In the genomic region with DNA sequence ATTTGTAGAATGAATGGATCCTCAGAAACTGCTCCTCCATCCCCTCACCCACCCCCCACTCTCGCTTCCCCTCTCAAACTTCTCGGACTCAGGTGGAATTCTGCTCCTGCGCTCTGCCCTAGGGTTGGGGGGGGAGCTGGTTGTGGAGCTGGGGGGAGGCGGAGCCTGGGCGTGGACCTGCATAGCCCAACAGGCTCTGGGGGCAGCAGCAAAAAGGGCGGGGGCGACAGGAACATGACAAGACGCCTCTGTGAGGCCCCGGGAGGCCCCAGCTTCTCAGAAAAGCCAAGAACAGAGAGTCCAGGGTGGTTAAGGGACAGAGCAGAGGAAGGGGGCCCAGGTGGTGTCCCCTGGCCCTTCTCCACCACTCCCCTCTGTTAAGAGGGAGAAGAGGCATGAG, we compare ENCODE assay signal across 6 cellular contexts. TPM values are rescaled to one million over a fixed set of nuclear protein-coding genes. Genes with fewer than 3 reads are reported as not detected.
DNase-seq lines count a peak whose midpoint lies in the region; FAIRE-seq and TF ChIP-seq lines count a peak whose summit lies in the region.

No MANE protein-coding gene starts in this region.

- intact Hi-C loops in ascending aorta (cut with DNase I): no loop called here

- H3K9me3 ChIP-seq in ascending aorta (no peaks in the 10 kb centered on the region), osteoblast (ENCODE audit: low read depth, low read length) (no peaks in the 10 kb centered on the region)

- H3K36me3 ChIP-seq in ascending aorta: peaks cover 13 to 14% of the 10 kb centered on the region in 2 donors
- peaks cover 12% of the 10 kb centered on the region for H3K36me3 ChIP-seq in osteoblast (ENCODE audit: insufficient read depth, low read length)

- no peaks in the 10 kb centered on the region for H3K27me3 ChIP-seq in ascending aorta
- no peaks in the 10 kb centered on the region for H3K27me3 ChIP-seq in osteoblast (ENCODE audit: insufficient read depth, low read length)

- H3K27ac ChIP-seq in ascending aorta (peak overlapping the region; percentile 74 to 83), osteoblast (ENCODE audit: low read depth, low read length) (peak overlapping the region; percentile 37)

- H3K4me1 ChIP-seq in ascending aorta (peaks cover 24 to 40% of the 10 kb centered on the region in 2 donors), osteoblast (ENCODE audit: insufficient read depth, low read length) (peaks cover 24% of the 10 kb centered on the region)

- H2AFZ ChIP-seq in osteoblast (ENCODE audit: low read length): no peak overlapping the region

- peak overlapping the region; percentile 84 for H3K4me2 ChIP-seq in osteoblast (ENCODE audit: insufficient read depth, low read length)

- no peak for DNase-seq in GM12864 (ENCODE audit: low read depth)
- no peak for DNase-seq in ascending aorta (ENCODE audit: low spot score in 2 of 2)
- DNase-seq in osteoblast (ENCODE audit: insufficient read length, low spot score, missing footprints): peak; percentile 54
- DNase-seq in H54 (ENCODE audit: insufficient read length, low spot score): no peak
- no peak for DNase-seq in frontal cortex (ENCODE audit: low spot score in 2 of 2)
- no peak for DNase-seq in SW 1271 (lab: John Stamatoyannopoulos, UW)

- TF ChIP-seq POLR2A in H54 (IDR thresholded peaks at IDR 0.05; ENCODE audit: low read depth, low read length): no peak

- FAIRE-seq in H54 (lab: Jason Lieb, UNC): no peak
- FAIRE-seq in frontal cortex (lab: Jason Lieb, UNC): no peak

- H3K4me3 ChIP-seq in GM12864 (ENCODE audit: low read depth, low read length) (peak overlapping the region; percentile 70), ascending aorta (peak overlapping the region; percentile 90 to 92), osteoblast (ENCODE audit: insufficient read depth, low read length) (peak overlapping the region; percentile 50)

- TF ChIP-seq CTCF in GM12864 (IDR thresholded peaks at IDR 0.05; ENCODE audit: low read depth, low read length, missing control alignments) (no peak), ascending aorta (IDR thresholded peaks at IDR 0.05) (no peak), osteoblast (IDR thresholded peaks at IDR 0.05; ENCODE audit: extremely low read depth, low read depth, low read length) (no peak)

- peaks cover 34% of the 10 kb centered on the region for H4K20me1 ChIP-seq in osteoblast (ENCODE audit: insufficient read depth, low read length)

- H3K79me2 ChIP-seq in osteoblast (ENCODE audit: insufficient read depth, low read length): peaks cover 58% of the 10 kb centered on the region

RNA-seq across cellular contexts. Expression of a gene that starts 3.5 kb away (rescaled TPM):
- 68.2 TPM for total RNA-seq in ascending aorta
- 18.5 and 19.4 TPM in 2 replicates for total RNA-seq in osteoblast
- 7.3 TPM for total RNA-seq in frontal cortex

RNA-seq across cellular contexts. Expression of a gene that starts 8.2 kb away (rescaled TPM):
- total RNA-seq in ascending aorta (0.96 TPM), osteoblast (under 0.01 and 0.29 TPM in 2 replicates), frontal cortex (55.0 TPM)

RNA-seq across cellular contexts. Expression of a gene that starts 11.5 kb away (rescaled TPM):
- not detected for total RNA-seq in ascending aorta
- 0.36 TPM in 1 of 2 replicates, not detected in the other for total RNA-seq in osteoblast
- total RNA-seq in frontal cortex: not detected

RNA-seq across cellular contexts. Expression of a gene that starts 39.3 kb away (rescaled TPM):
- 35.2 TPM for total RNA-seq in ascending aorta
- total RNA-seq in osteoblast: 9.7 and 11.9 TPM in 2 replicates
- total RNA-seq in frontal cortex: 7.3 TPM

RNA-seq across cellular contexts. Expression of a gene that starts 45.9 kb away (rescaled TPM):
- total RNA-seq in ascending aorta: 32.9 TPM
- 28.6 and 29.7 TPM in 2 replicates for total RNA-seq in osteoblast
- total RNA-seq in frontal cortex: 27.7 TPM

Comparison
In these comparisons a context has a peak if more than half of its experiments do, and no peak if none do; other contexts are left out.
1. RNA of a gene that starts 8.2 kb away (total RNA-seq): 55.0 TPM in frontal cortex (single experiment); 0.96 TPM in ascending aorta (single experiment) and under 0.01 to 0.29 TPM in osteoblast; every median in the first group is over 10 times any median in the second.
2. Peak in every context shown above with its lines, with median percentiles within 50 percentile points of each other: H3K4me3 ChIP-seq.